8 cellular contexts compared by ENCODE assay signal in genomic region chr15:67097893-67098740, GRCh38. TPM values are rescaled to one million over a fixed set of nuclear protein-coding genes. Genes with fewer than 3 reads are reported as not detected.
DNase-seq lines count a peak whose midpoint lies in the region; ATAC-seq and TF ChIP-seq lines count a peak whose summit lies in the region.
"Had no signal": no experiment of that assay in that cellular context is flagged by ENCODE, and none has a peak within 500 bp of the region (broad histone marks: within the 10 kb centered on the region; RNA-seq: fewer than 3 reads in every experiment).

No MANE protein-coding gene starts in this region.

- H3K27ac Mint-ChIP-seq in activated T-helper 17 cell treated with anti-CD3 and anti-CD28 coated beads, Interleukin-2, amount 50 U/mL, for 72 hours = no peak overlapping the region
- peak overlapping the region; percentile 95 for H3K27ac Mint-ChIP-seq in stimulated activated naive B cell treated with anti-CD40 and anti-IgM and Interleukin-4, amounts not matched to agents 10 μg/mL and 1 μg/mL and 100 μg/mL, for 72 hours

- H3K4me1 ChIP-seq in right atrium auricular region = peaks cover 0 to 63% of the 10 kb centered on the region in 2 donors

- H3K27ac ChIP-seq in right atrium auricular region = peak overlapping the region; percentile 74 to 79
- H3K27ac ChIP-seq: VCaP had no signal

- peaks cover 59% of the 10 kb centered on the region for H3K36me3 Mint-ChIP-seq in activated T-helper 17 cell treated with anti-CD3 and anti-CD28 coated beads, Interleukin-2, amount 50 U/mL, for 72 hours (ENCODE audit: low read depth)
- peaks cover 28 to 36% of the 10 kb centered on the region in 2 donors for H3K36me3 Mint-ChIP-seq in stimulated activated naive B cell treated with anti-CD40 and anti-IgM and Interleukin-4, amounts not matched to agents 10 μg/mL and 1 μg/mL and 100 μg/mL, for 72 hours

- no peak overlapping the region for H3K4me3 ChIP-seq in right atrium auricular region
- H3K4me3 ChIP-seq in H7 (ENCODE audit: insufficient read depth, low read depth, low read length) = no peak overlapping the region

- ATAC-seq in activated T-helper 17 cell treated with anti-CD3 and anti-CD28 coated beads, Interleukin-2, amount 50 U/mL, for 72 hours (replicated peaks) = peak; percentile 6
- ATAC-seq in stimulated activated naive B cell treated with anti-CD40 and anti-IgM and Interleukin-4, amounts not matched to agents 10 μg/mL and 1 μg/mL and 100 μg/mL, for 72 hours (replicated peaks) = no peak
- ATAC-seq in GM18870 (IDR thresholded peaks at IDR 0.05; ENCODE audit: unreplicated experiment) = no peak

- H3K27me3 Mint-ChIP-seq in activated T-helper 17 cell treated with anti-CD3 and anti-CD28 coated beads, Interleukin-2, amount 50 U/mL, for 72 hours = no peaks in the 10 kb centered on the region
- no peaks in the 10 kb centered on the region for H3K27me3 Mint-ChIP-seq in stimulated activated naive B cell treated with anti-CD40 and anti-IgM and Interleukin-4, amounts not matched to agents 10 μg/mL and 1 μg/mL and 100 μg/mL, for 72 hours

- no peak for TF ChIP-seq CTCF in right atrium auricular region (IDR thresholded peaks at IDR 0.05)

- no peak overlapping the region for H3K4me3 Mint-ChIP-seq in activated T-helper 17 cell treated with anti-CD3 and anti-CD28 coated beads, Interleukin-2, amount 50 U/mL, for 72 hours
- H3K4me3 Mint-ChIP-seq in stimulated activated naive B cell treated with anti-CD40 and anti-IgM and Interleukin-4, amounts not matched to agents 10 μg/mL and 1 μg/mL and 100 μg/mL, for 72 hours = peak overlapping the region; percentile 67 to 80

- peaks cover 43% of the 10 kb centered on the region for H3K4me1 Mint-ChIP-seq in activated T-helper 17 cell treated with anti-CD3 and anti-CD28 coated beads, Interleukin-2, amount 50 U/mL, for 72 hours
- H3K4me1 Mint-ChIP-seq in stimulated activated naive B cell treated with anti-CD40 and anti-IgM and Interleukin-4, amounts not matched to agents 10 μg/mL and 1 μg/mL and 100 μg/mL, for 72 hours = peaks cover 0 to 60% of the 10 kb centered on the region in 2 donors

- H3K36me3 ChIP-seq in right atrium auricular region (no peaks in the 10 kb centered on the region), H7 (replicated peaks; ENCODE audit: control insufficient read depth, insufficient read depth, low read length) (no peaks in the 10 kb centered on the region; the same call in 1 of the 2 replicates)

- H3K27me3 ChIP-seq in right atrium auricular region (no peaks in the 10 kb centered on the region), H7 (ENCODE audit: control insufficient read depth, insufficient read depth, low read length) (no peaks in the 10 kb centered on the region)

- no peaks in the 10 kb centered on the region for H3K9me3 ChIP-seq in right atrium auricular region

- DNase-seq in Kasumi-1 (lab: John Stamatoyannopoulos, UW) (peak; percentile 96), right atrium auricular region (ENCODE audit: low spot score) (no peak), NCI-H510A treated with DMSO at 0.1 percent for 48 hours (lab: John Stamatoyannopoulos, UW) (no peak), H7 (no peak)
- DNase-seq in stimulated activated naive B cell treated with anti-CD40 and anti-IgM and Interleukin-4, amounts not matched to agents 10 μg/mL and 1 μg/mL and 100 μg/mL, for 72 hours = no peak

- H3K9me3 Mint-ChIP-seq in activated T-helper 17 cell treated with anti-CD3 and anti-CD28 coated beads, Interleukin-2, amount 50 U/mL, for 72 hours = no peaks in the 10 kb centered on the region
- H3K9me3 Mint-ChIP-seq in stimulated activated naive B cell treated with anti-CD40 and anti-IgM and Interleukin-4, amounts not matched to agents 10 μg/mL and 1 μg/mL and 100 μg/mL, for 72 hours = no peaks in the 10 kb centered on the region

RNA-seq across cellular contexts. Expression of gene SMAD3, which starts 32.7 kb away (rescaled TPM):
- total RNA-seq in activated T-helper 17 cell treated with anti-CD3 and anti-CD28 coated beads, Interleukin-2, amount 50 U/mL, for 72 hours = 10 to 100 TPM; 57.0 to 94.9 TPM
- 10 to 100 TPM; 20.8 to 37.8 TPM for total RNA-seq in right atrium auricular region
- total RNA-seq in H7 (2014; rRNA removed; shearing (Covaris generic)) = 29.2 and 30.8 TPM in 2 replicates

Comparison
In these comparisons a context has a peak if more than half of its experiments do, and no peak if none do; other contexts are left out.
1. DNase-seq: peak in Kasumi-1 (2 of 2); none in right atrium auricular region (single experiment), stimulated activated naive B cell treated with anti-CD40 and anti-IgM and Interleukin-4, amounts not matched to agents 10 μg/mL and 1 μg/mL and 100 μg/mL, for 72 hours (single experiment), NCI-H510A treated with DMSO at 0.1 percent for 48 hours (single experiment) and H7 (single experiment).